In genomic region chr9:38650564-38650963, GRCh38 we compare ENCODE assay signal across 31 cellular contexts. TPM values are rescaled to one million over a fixed set of nuclear protein-coding genes. Genes with fewer than 3 reads are reported as not detected.
"Had no signal": no experiment of that assay in that cellular context is flagged by ENCODE, and none has a peak within 500 bp of the region (broad histone marks: within the 10 kb centered on the region; RNA-seq: fewer than 3 reads in every experiment).

No MANE protein-coding gene starts in this region.

- ATAC-seq: activated CD8-positive, alpha-beta memory T cell treated with anti-CD3 and anti-CD28 coated beads, Interleukin-2, amount 10 ng/mL, durations not matched to agents 7 days and 5 days; activated CD8-positive, alpha-beta T cell treated with anti-CD3 and anti-CD28 coated beads, Interleukin-2, amount 10 ng/mL, durations not matched to agents 7 days and 5 days; activated naive CD8-positive, alpha-beta T cell treated with anti-CD3 and anti-CD28 coated beads, Interleukin-2, amount 50 U/mL, for 24 hours; body of pancreas; esophagus mucosa; foreskin keratinocyte; gastrocnemius medialis had no signal

- H3K4me1 ChIP-seq: adrenal gland, body of pancreas, foreskin keratinocyte, gastrocnemius medialis had no signal

- H3K9me3 Mint-ChIP-seq: activated CD4-positive, alpha-beta memory T cell treated with anti-CD3 and anti-CD28 coated beads for 36 hours; activated CD4-positive, alpha-beta T cell treated with anti-CD3 and anti-CD28 coated beads, Interleukin-2, amount 10 ng/mL, durations not matched to agents 24 days and 14 days; activated naive CD4-positive, alpha-beta T cell treated with anti-CD3 and anti-CD28 coated beads for 36 hours; activated naive CD4-positive, alpha-beta T cell treated with anti-CD3 and anti-CD28 coated beads, Interleukin-2, amount 50 U/mL, for 24 hours; activated naive CD8-positive, alpha-beta T cell treated with anti-CD3 and anti-CD28 coated beads for 36 hours; activated naive CD8-positive, alpha-beta T cell treated with anti-CD3 and anti-CD28 coated beads, Interleukin-2, amount 50 U/mL, for 24 hours; activated T-helper 1 cell treated with anti-CD3 and anti-CD28 coated beads, Interleukin-12 subunit alpha, Interleukin-12 subunit beta, Interleukin-2, Interleukin-4 antibody, amounts not matched to agents 30 ng/mL and 10 ng/mL and 1 ng/mL, durations not matched to agents 14 hours and 24 hours and 36 hours; activated T-helper 2 cell treated with anti-CD3 and anti-CD28 coated beads, Interferon-gamma antibody, Interleukin-2, Interleukin-4, amounts not matched to agents 10 μg/mL and 5 μg/mL and 100 μg/mL, durations not matched to agents 14 hours and 24 hours and 36 hours; central memory CD8-positive, alpha-beta T cell; dendritic cell treated with granulocyte-macrophage colony-stimulating factor and Interleukin-4, amounts not matched to agents 40 ng/mL and 50 ng/mL, for 4 days had no signal

- H3K27ac ChIP-seq: adrenal gland, body of pancreas, coronary artery, foreskin keratinocyte, gastrocnemius medialis had no signal

- H3K4me3 Mint-ChIP-seq: activated CD4-positive, alpha-beta memory T cell treated with anti-CD3 and anti-CD28 coated beads for 36 hours; activated CD4-positive, alpha-beta T cell treated with anti-CD3 and anti-CD28 coated beads for 36 hours; activated CD4-positive, alpha-beta T cell treated with anti-CD3 and anti-CD28 coated beads, Interleukin-2, amount 10 ng/mL, durations not matched to agents 24 days and 14 days; activated CD8-positive, alpha-beta memory T cell treated with anti-CD3 and anti-CD28 coated beads, Interleukin-2, amount 10 ng/mL, durations not matched to agents 7 days and 5 days; activated CD8-positive, alpha-beta T cell treated with anti-CD3 and anti-CD28 coated beads, Interleukin-2, amount 10 ng/mL, durations not matched to agents 7 days and 5 days; activated naive CD4-positive, alpha-beta T cell treated with anti-CD3 and anti-CD28 coated beads for 36 hours; activated naive CD4-positive, alpha-beta T cell treated with anti-CD3 and anti-CD28 coated beads, Interleukin-2, amount 50 U/mL, for 24 hours; activated naive CD8-positive, alpha-beta T cell treated with anti-CD3 and anti-CD28 coated beads for 36 hours; activated naive CD8-positive, alpha-beta T cell treated with anti-CD3 and anti-CD28 coated beads, Interleukin-2, amount 50 U/mL, for 24 hours; activated T-helper 1 cell treated with anti-CD3 and anti-CD28 coated beads, Interleukin-12 subunit alpha, Interleukin-12 subunit beta, Interleukin-2, Interleukin-4 antibody, amounts not matched to agents 30 ng/mL and 10 ng/mL and 1 ng/mL, durations not matched to agents 14 hours and 24 hours and 36 hours; central memory CD8-positive, alpha-beta T cell; dendritic cell treated with granulocyte-macrophage colony-stimulating factor and Interleukin-4, amounts not matched to agents 40 ng/mL and 50 ng/mL, for 4 days; endodermal cell had no signal

- H3K4me3 ChIP-seq: adrenal gland, body of pancreas, coronary artery, dorsolateral prefrontal cortex, gastrocnemius medialis had no signal

- H3K4me1 Mint-ChIP-seq: activated CD4-positive, alpha-beta T cell treated with anti-CD3 and anti-CD28 coated beads, Interleukin-2, amount 10 ng/mL, durations not matched to agents 24 days and 14 days; activated CD8-positive, alpha-beta memory T cell treated with anti-CD3 and anti-CD28 coated beads, Interleukin-2, amount 10 ng/mL, durations not matched to agents 7 days and 5 days; activated naive CD4-positive, alpha-beta T cell treated with anti-CD3 and anti-CD28 coated beads, Interleukin-2, amount 50 U/mL, for 24 hours; activated naive CD8-positive, alpha-beta T cell treated with anti-CD3 and anti-CD28 coated beads for 36 hours; activated naive CD8-positive, alpha-beta T cell treated with anti-CD3 and anti-CD28 coated beads, Interleukin-2, amount 50 U/mL, for 24 hours; central memory CD8-positive, alpha-beta T cell; endodermal cell had no signal

- H3K27me3 ChIP-seq: adrenal gland, body of pancreas, foreskin keratinocyte, gastrocnemius medialis had no signal

- H3K36me3 ChIP-seq: adrenal gland, gastrocnemius medialis had no signal

- H3K9me3 ChIP-seq: adrenal gland, body of pancreas, gastrocnemius medialis had no signal

- H3K27ac Mint-ChIP-seq: activated CD4-positive, alpha-beta memory T cell treated with anti-CD3 and anti-CD28 coated beads for 36 hours; activated CD4-positive, alpha-beta T cell treated with anti-CD3 and anti-CD28 coated beads for 36 hours; activated CD4-positive, alpha-beta T cell treated with anti-CD3 and anti-CD28 coated beads, Interleukin-2, amount 10 ng/mL, durations not matched to agents 24 days and 14 days; activated CD8-positive, alpha-beta memory T cell treated with anti-CD3 and anti-CD28 coated beads, Interleukin-2, amount 10 ng/mL, durations not matched to agents 7 days and 5 days; activated CD8-positive, alpha-beta T cell treated with anti-CD3 and anti-CD28 coated beads, Interleukin-2, amount 10 ng/mL, durations not matched to agents 7 days and 5 days; activated naive CD4-positive, alpha-beta T cell treated with anti-CD3 and anti-CD28 coated beads for 36 hours; activated naive CD4-positive, alpha-beta T cell treated with anti-CD3 and anti-CD28 coated beads, Interleukin-2, amount 50 U/mL, for 24 hours; activated naive CD8-positive, alpha-beta T cell treated with anti-CD3 and anti-CD28 coated beads for 36 hours; activated naive CD8-positive, alpha-beta T cell treated with anti-CD3 and anti-CD28 coated beads, Interleukin-2, amount 50 U/mL, for 24 hours; activated T-helper 1 cell treated with anti-CD3 and anti-CD28 coated beads, Interleukin-12 subunit alpha, Interleukin-12 subunit beta, Interleukin-2, Interleukin-4 antibody, amounts not matched to agents 30 ng/mL and 10 ng/mL and 1 ng/mL, durations not matched to agents 14 hours and 24 hours and 36 hours; activated T-helper 2 cell treated with anti-CD3 and anti-CD28 coated beads, Interferon-gamma antibody, Interleukin-2, Interleukin-4, amounts not matched to agents 10 μg/mL and 5 μg/mL and 100 μg/mL, durations not matched to agents 14 hours and 24 hours and 36 hours; dendritic cell treated with granulocyte-macrophage colony-stimulating factor and Interleukin-4, amounts not matched to agents 40 ng/mL and 50 ng/mL, for 4 days; endodermal cell had no signal

- H3K27me3 Mint-ChIP-seq: activated CD8-positive, alpha-beta memory T cell treated with anti-CD3 and anti-CD28 coated beads, Interleukin-2, amount 10 ng/mL, durations not matched to agents 7 days and 5 days; activated naive CD8-positive, alpha-beta T cell treated with anti-CD3 and anti-CD28 coated beads for 36 hours; activated naive CD8-positive, alpha-beta T cell treated with anti-CD3 and anti-CD28 coated beads, Interleukin-2, amount 50 U/mL, for 24 hours had no signal

- DNase-seq: activated CD4-positive, alpha-beta memory T cell treated with anti-CD3 and anti-CD28 coated beads for 36 hours; activated CD4-positive, alpha-beta T cell treated with anti-CD3 and anti-CD28 coated beads for 36 hours; activated CD4-positive, alpha-beta T cell treated with anti-CD3 and anti-CD28 coated beads, Interleukin-2, amount 10 ng/mL, durations not matched to agents 24 days and 14 days; activated CD4-positive, CD25-positive, alpha-beta regulatory T cell; activated CD4-positive, CD25-positive, alpha-beta regulatory T cell treated with anti-CD3 and anti-CD28 coated beads, Interleukin-2, amount 50 U/mL, for 72 hours; activated CD8-positive, alpha-beta memory T cell treated with anti-CD3 and anti-CD28 coated beads, Interleukin-2, amount 10 ng/mL, durations not matched to agents 7 days and 5 days; activated CD8-positive, alpha-beta memory T cell treated with anti-CD3 and anti-CD28 coated beads, Interleukin-2, amount 50 U/mL, for 4 hours; activated CD8-positive, alpha-beta T cell treated with anti-CD3 and anti-CD28 coated beads, Interleukin-2, amount 10 ng/mL, durations not matched to agents 7 days and 5 days; activated effector memory CD4-positive, alpha-beta T cell treated with anti-CD3 and anti-CD28 coated beads, Interleukin-2, amount 50 U/mL, for 16 hours; activated naive CD4-positive, alpha-beta T cell treated with anti-CD3 and anti-CD28 coated beads for 36 hours; activated naive CD8-positive, alpha-beta T cell treated with anti-CD3 and anti-CD28 coated beads for 36 hours; activated naive CD8-positive, alpha-beta T cell treated with anti-CD3 and anti-CD28 coated beads, Interleukin-2, amount 50 U/mL, for 24 hours; activated T-cell treated with anti-CD3 and anti-CD28 coated beads, Interleukin-2, amount 50 U/mL, for 1 hour; activated T-cell treated with anti-CD3 and anti-CD28 coated beads, Interleukin-2, amount 50 U/mL, for 48 hours; adrenal gland; amygdala; aorta; body of pancreas; dorsolateral prefrontal cortex; effector memory CD4-positive, alpha-beta T cell; endodermal cell; foreskin keratinocyte; gastrocnemius medialis; T-helper 2 cell had no signal

- H3K36me3 Mint-ChIP-seq: activated CD4-positive, alpha-beta memory T cell treated with anti-CD3 and anti-CD28 coated beads for 36 hours; activated CD8-positive, alpha-beta memory T cell treated with anti-CD3 and anti-CD28 coated beads, Interleukin-2, amount 10 ng/mL, durations not matched to agents 7 days and 5 days; activated naive CD4-positive, alpha-beta T cell treated with anti-CD3 and anti-CD28 coated beads, Interleukin-2, amount 50 U/mL, for 24 hours; activated naive CD8-positive, alpha-beta T cell treated with anti-CD3 and anti-CD28 coated beads for 36 hours had no signal

RNA-seq across cellular contexts. Expression of gene ANKRD18A, which starts 30.2 kb away (rescaled TPM):
- total RNA-seq: gastrocnemius medialis had no signal
- polyA plus RNA-seq: aorta had no signal
